In genomic region chr5:33761139-33761538, GRCh38 we compare ENCODE assay signal across 20 cellular contexts.
DNase-seq lines count a peak whose midpoint lies in the region; ATAC-seq and TF ChIP-seq lines count a peak whose summit lies in the region.
"Had no signal": no experiment of that assay in that cellular context is flagged by ENCODE, and none has a peak within 500 bp of the region (broad histone marks: within the 10 kb centered on the region; RNA-seq: fewer than 3 reads in every experiment).

No MANE protein-coding gene starts in this region.

- no peaks in the 10 kb centered on the region for H3K23me2 ChIP-seq in H9 (ENCODE audit: insufficient read length, low read depth, low read length, poor library complexity, severe bottlenecking)

- no peaks in the 10 kb centered on the region; a peak in 1 of 5 replicates for H3K9me3 Mint-ChIP-seq in H9
- H3K9me3 Mint-ChIP-seq: neural crest cell; T-helper 1 cell treated with Interleukin-12 subunit alpha and Interleukin-12 subunit beta and Interleukin-4 antibody, amounts not matched to agents 30 μg/mL and 1 μg/mL, for 36 hours had no signal

- H3K4me3 ChIP-seq in adipocyte (ENCODE audit: low read length), result no peak overlapping the region
- no peak overlapping the region for H3K4me3 ChIP-seq in neuronal stem cell (ENCODE audit: low read length in 2 of 2)
- no peak overlapping the region for H3K4me3 ChIP-seq in gastrocnemius medialis
- H3K4me3 ChIP-seq in suprapubic skin, result no peak overlapping the region
- H3K4me3 ChIP-seq: BLaER1, colonic mucosa, gastroesophageal sphincter, transverse colon had no signal

- no peak overlapping the region for H3K4me3 Mint-ChIP-seq in H9
- H3K4me3 Mint-ChIP-seq: neural crest cell; T-helper 1 cell treated with Interleukin-12 subunit alpha and Interleukin-12 subunit beta and Interleukin-4 antibody, amounts not matched to agents 30 μg/mL and 1 μg/mL, for 36 hours had no signal

- TF ChIP-seq CTCF in H9 (conservative IDR thresholded peaks at IDR 0.05) (no peak), gastrocnemius medialis (IDR thresholded peaks at IDR 0.05 in 4 of 5, conservative IDR thresholded peaks at IDR 0.05 in 1 of 5) (no peak), suprapubic skin (IDR thresholded peaks at IDR 0.05) (no peak)

- H2BK20ac ChIP-seq in H9 (ENCODE audit: low read depth, low read length, poor library complexity, severe bottlenecking), result no peak overlapping the region

- H2BK15ac ChIP-seq in H9 (ENCODE audit: low read depth, low read length) (no peak overlapping the region), neuronal stem cell (ENCODE audit: low read length) (no peak overlapping the region)

- TF ChIP-seq POLR2A in gastrocnemius medialis (IDR thresholded peaks at IDR 0.05), result no peak
- no peak for TF ChIP-seq POLR2A in suprapubic skin (IDR thresholded peaks at IDR 0.05)

- H3K4me1 ChIP-seq in H9 (ENCODE audit: insufficient read depth, low read length) (peaks cover 21% of the 10 kb centered on the region), adipocyte (ENCODE audit: control insufficient read depth, insufficient read depth, low read length) (peaks cover 10% of the 10 kb centered on the region), neuronal stem cell (ENCODE audit: control insufficient read depth in 2 of 2, insufficient read depth in 1 of 2, low read depth in 1 of 2, low read length in 2 of 2) (peaks cover 21 to 35% of the 10 kb centered on the region in 2 donors), gastrocnemius medialis (no peaks in the 10 kb centered on the region), suprapubic skin (no peaks in the 10 kb centered on the region)
- H3K4me1 ChIP-seq: BLaER1, colonic mucosa, gastroesophageal sphincter, transverse colon had no signal

- H3K23ac ChIP-seq in H9 (ENCODE audit: insufficient read length, low read depth, low read length) (no peak overlapping the region), neuronal stem cell (ENCODE audit: low read depth, low read length, poor library complexity) (no peak overlapping the region)

- H3K27ac ChIP-seq in H9 (ENCODE audit: insufficient read length, low read depth, low read length), result no peak overlapping the region
- H3K27ac ChIP-seq in neuronal stem cell (replicated peaks; ENCODE audit: low read length), result no peak overlapping the region
- no peak overlapping the region for H3K27ac ChIP-seq in gastrocnemius medialis
- no peak overlapping the region for H3K27ac ChIP-seq in suprapubic skin
- H3K27ac ChIP-seq: BLaER1, colonic mucosa, gastroesophageal sphincter, transverse colon had no signal

- no peaks in the 10 kb centered on the region for H3K9me3 ChIP-seq in H9 (ENCODE audit: control insufficient read depth, low read depth, low read length)
- no peaks in the 10 kb centered on the region for H3K9me3 ChIP-seq in adipocyte (ENCODE audit: control insufficient read depth, low read length)
- no peaks in the 10 kb centered on the region for H3K9me3 ChIP-seq in neuronal stem cell (replicated peaks in 1 of 2; ENCODE audit: control insufficient read depth in 2 of 2, insufficient read depth in 1 of 2, low read depth in 1 of 2, low read length in 2 of 2)
- no peaks in the 10 kb centered on the region for H3K9me3 ChIP-seq in gastrocnemius medialis
- H3K9me3 ChIP-seq in suprapubic skin, result no peaks in the 10 kb centered on the region
- H3K9me3 ChIP-seq: BLaER1, colonic mucosa, gastroesophageal sphincter, transverse colon had no signal

- no peaks in the 10 kb centered on the region for H3K79me1 ChIP-seq in H9 (ENCODE audit: insufficient read depth, low read depth, low read length, poor library complexity, severe bottlenecking)
- H3K79me1 ChIP-seq in neuronal stem cell (ENCODE audit: low read depth, low read length), result peaks cover under 1% of the 10 kb centered on the region

- WGBS in H9 (ENCODE audit: extremely low coverage, insufficient read length, low lambda C conversion rate), result no CpG with 5 or more reads among the region's 4 CpGs
- WGBS in neuronal stem cell (ENCODE audit: extremely low coverage in 2 of 2, insufficient read length in 2 of 2, insufficient replicate concordance in 1 of 2), 2 donors, result no CpG with 5 or more reads among the region's 4 CpGs
- WGBS in suprapubic skin, result 64% methylated on average over 4 of the region's 4 CpGs

- H3K9ac ChIP-seq in H9 (ENCODE audit: extremely low read depth, insufficient read length, low read length), result no peak overlapping the region
- no peak overlapping the region for H3K9ac ChIP-seq in adipocyte (ENCODE audit: low read length)
- H3K9ac ChIP-seq in neuronal stem cell (ENCODE audit: low read depth, low read length, poor library complexity), result no peak overlapping the region
- H3K9ac ChIP-seq: BLaER1 had no signal

- H2BK12ac ChIP-seq in H9 (ENCODE audit: insufficient read length, low read depth, low read length), result no peak overlapping the region
- H2BK12ac ChIP-seq in neuronal stem cell (ENCODE audit: low read length), result no peak overlapping the region

- no peak overlapping the region for H3K4me2 ChIP-seq in H9 (ENCODE audit: insufficient read depth, insufficient read length, low read length)
- H3K4me2 ChIP-seq in neuronal stem cell (ENCODE audit: insufficient read depth, low read length, poor library complexity, severe bottlenecking), result no peak overlapping the region
- H3K4me2 ChIP-seq: BLaER1 had no signal

- H3K4me1 Mint-ChIP-seq in H9, result peaks cover 42 to 50% of the 10 kb centered on the region in 2 experiments

- H3T11ph ChIP-seq in H9 (ENCODE audit: low read length), result no peak overlapping the region

- H4K20me1 ChIP-seq in H9 (ENCODE audit: control insufficient read depth, insufficient read depth, insufficient read length), result no peaks in the 10 kb centered on the region
- H4K20me1 ChIP-seq: BLaER1 had no signal

- in situ Hi-C loops in gastrocnemius medialis (cut with MboI; ENCODE audit: low sequenced_read_pairs in 4 of 4), result no loop called here

- no peak overlapping the region for H4K5ac ChIP-seq in H9 (ENCODE audit: insufficient read length, low read depth, low read length)

- H2BK120ac ChIP-seq in H9 (ENCODE audit: low read depth, low read length, poor library complexity, severe bottlenecking), result no peak overlapping the region
- no peak overlapping the region for H2BK120ac ChIP-seq in neuronal stem cell (ENCODE audit: low read depth, low read length)

- intact Hi-C loops in gastrocnemius medialis (cut with DNase I; ENCODE audit: low total_unique reads), result no loop called here

- no peaks in the 10 kb centered on the region for H3K79me2 ChIP-seq in H9 (ENCODE audit: insufficient read depth, low read length)

- H4K91ac ChIP-seq in H9 (ENCODE audit: insufficient read length, low read depth, low read length) (no peak overlapping the region), neuronal stem cell (ENCODE audit: low read depth, low read length, poor library complexity) (no peak overlapping the region)

- H3K27me3 ChIP-seq in H9 (ENCODE audit: insufficient read depth, low read length) (no peaks in the 10 kb centered on the region), adipocyte (replicated peaks; ENCODE audit: control insufficient read depth, insufficient read depth, low read length) (no peaks in the 10 kb centered on the region), neuronal stem cell (ENCODE audit: control insufficient read depth in 3 of 3, insufficient read depth in 3 of 3, low read depth in 1 of 3, low read length in 3 of 3) (no peaks in the 10 kb centered on the region), gastrocnemius medialis (no peaks in the 10 kb centered on the region), suprapubic skin (no peaks in the 10 kb centered on the region)
- H3K27me3 ChIP-seq: BLaER1, colonic mucosa, gastroesophageal sphincter, transverse colon had no signal

- H4K8ac ChIP-seq in H9 (replicated peaks; ENCODE audit: insufficient read length, low read depth, low read length) (no peak overlapping the region), neuronal stem cell (ENCODE audit: low read depth, low read length) (no peak overlapping the region)

- H3K36me3 Mint-ChIP-seq in H9 (ENCODE audit: insufficient read depth in 1 of 3, low read depth in 3 of 3), result no peaks in the 10 kb centered on the region

- TF ChIP-seq EP300 in suprapubic skin (IDR thresholded peaks at IDR 0.05), result no peak

- H3K14ac ChIP-seq in H9 (ENCODE audit: insufficient read depth, low read length) (no peak overlapping the region), neuronal stem cell (ENCODE audit: low read length) (no peak overlapping the region)

- H3K18ac ChIP-seq in H9 (ENCODE audit: insufficient read length, low read depth, low read length), result no peak overlapping the region
- H3K18ac ChIP-seq in neuronal stem cell (ENCODE audit: low read length), result peak overlapping the region; percentile 27

- peak; percentile 49 for DNase-seq in H9
- DNase-seq in adipocyte (ENCODE audit: low read depth), result peak; percentile 43
- DNase-seq in hepatic stellate cell (ENCODE audit: low spot score), result peak; percentile 25
- DNase-seq in neuronal stem cell (ENCODE audit: low spot score), result peak; percentile 9
- no peak for DNase-seq in NCI-H2227 treated with DMSO at 0.1 percent for 48 hours (lab: John Stamatoyannopoulos, UW)
- no peak for DNase-seq in gastrocnemius medialis
- DNase-seq in activated CD8-positive, alpha-beta memory T cell treated with anti-CD3 and anti-CD28 coated beads for 24 hours, result no peak
- DNase-seq in suprapubic skin (ENCODE audit: low spot score in 2 of 2), result no peak
- DNase-seq: activated CD4-positive, CD25-positive, alpha-beta regulatory T cell; amygdala; colonic mucosa; NCI-H1694; NCI-H510A; stimulated activated naive CD4-positive, alpha-beta T cell treated with Interleukin-2 at 50 U/mL for 16 hours; transverse colon had no signal

- ATAC-seq in gastrocnemius medialis, result no peak
- ATAC-seq: gastroesophageal sphincter, Right ventricle myocardium inferior had no signal

- H2AFZ ChIP-seq in H9 (ENCODE audit: low read length), result no peak overlapping the region
- H2AFZ ChIP-seq in neuronal stem cell (ENCODE audit: low read length), result no peak overlapping the region

- H3K4ac ChIP-seq in H9 (ENCODE audit: low read depth, low read length) (no peak overlapping the region), neuronal stem cell (ENCODE audit: low read length) (no peak overlapping the region)

- H3K27ac Mint-ChIP-seq in H9, result peak overlapping the region in 1 of 3 experiments; percentile 3; a peak in 2 of 7 replicates
- H3K27ac Mint-ChIP-seq: T-helper 1 cell treated with Interleukin-12 subunit alpha and Interleukin-12 subunit beta and Interleukin-4 antibody, amounts not matched to agents 30 μg/mL and 1 μg/mL, for 36 hours had no signal

- no peak overlapping the region for H2BK5ac ChIP-seq in H9 (ENCODE audit: insufficient read length, low read length)
- no peak overlapping the region for H2BK5ac ChIP-seq in neuronal stem cell (ENCODE audit: low read length)

- no peak overlapping the region for H3K56ac ChIP-seq in H9 (ENCODE audit: insufficient read length, low read depth, low read length)

- H3K27me3 Mint-ChIP-seq in H9 (ENCODE audit: low read depth), result no peaks in the 10 kb centered on the region

- H2AK5ac ChIP-seq in H9 (ENCODE audit: insufficient read length, low read length) (no peak overlapping the region), neuronal stem cell (ENCODE audit: low read depth, low read length) (no peak overlapping the region)

- H3K36me3 ChIP-seq in adipocyte (ENCODE audit: control insufficient read depth, insufficient read depth, low read length, severe bottlenecking) (no peaks in the 10 kb centered on the region), neuronal stem cell (replicated peaks in 1 of 2; ENCODE audit: control insufficient read depth in 2 of 2, insufficient read depth in 2 of 2, low read length in 2 of 2) (no peaks in the 10 kb centered on the region), gastrocnemius medialis (no peaks in the 10 kb centered on the region), suprapubic skin (no peaks in the 10 kb centered on the region)
- H3K36me3 ChIP-seq: BLaER1, colonic mucosa, gastroesophageal sphincter, transverse colon had no signal

Comparison
In these comparisons a context has a peak if more than half of its experiments do, and no peak if none do; other contexts are left out.
1. DNase-seq: peak in H9 (single experiment), adipocyte (single experiment), hepatic stellate cell (single experiment) and neuronal stem cell (single experiment); none in NCI-H2227 treated with DMSO at 0.1 percent for 48 hours (single experiment), gastrocnemius medialis (0 of 2), activated CD8-positive, alpha-beta memory T cell treated with anti-CD3 and anti-CD28 coated beads for 24 hours (single experiment) and suprapubic skin (0 of 2).